9 cellular contexts compared by ENCODE assay signal in the genomic region with DNA sequence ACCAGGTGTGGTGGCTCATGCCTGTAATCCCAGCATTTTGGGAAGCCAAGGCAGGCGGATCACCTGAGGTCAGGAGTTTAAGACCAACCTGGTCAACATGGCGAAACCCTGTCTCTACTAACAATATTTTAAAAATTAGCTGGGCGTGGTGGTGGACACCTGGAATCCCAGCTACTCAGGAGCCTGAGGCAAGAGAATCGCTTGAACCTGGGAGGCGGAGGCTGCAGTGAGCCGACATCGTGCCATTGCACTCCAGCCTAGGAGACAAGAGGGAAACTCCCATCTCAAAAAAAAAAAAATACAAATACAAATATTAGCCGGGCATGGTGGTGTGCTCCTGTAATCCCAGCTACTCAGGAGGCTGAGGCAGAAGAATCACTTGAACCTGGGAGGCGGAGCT. TPM values are rescaled to one million over a fixed set of nuclear protein-coding genes. Genes with fewer than 3 reads are reported as not detected.
A peak's percentile ranks its signal among the peaks of the same experiment; 100 is the strongest.
DNase-seq lines count a peak whose midpoint lies in the region; FAIRE-seq and TF ChIP-seq lines count a peak whose summit lies in the region.
"Not testable (repeated sequence)": the region's sequence is repeated elsewhere in the genome, so short reads cannot be mapped to it uniquely, and the experiment has no call there.
"Had no signal": no experiment of that assay in that cellular context is flagged by ENCODE, and none has a peak within 500 bp of the region (broad histone marks: within the 10 kb centered on the region; RNA-seq: fewer than 3 reads in every experiment).

No MANE protein-coding gene starts in this region.

- not testable (repeated sequence) for TF ChIP-seq POLR2A in vagina (IDR thresholded peaks at IDR 0.05)

- H2AFZ ChIP-seq in Loucy (ENCODE audit: low read length); SK-N-SH (ENCODE audit: low read depth); keratinocyte (ENCODE audit: control insufficient read depth, low read length): not testable (repeated sequence)

- not testable (repeated sequence) for H3K27me3 Mint-ChIP-seq in activated T-cell treated with anti-CD3 and anti-CD28 coated beads, Interleukin-2, amount 50 U/mL, for 24 hours

- H3K4me1 ChIP-seq in Loucy (ENCODE audit: insufficient read depth, low read length, poor library complexity, severe bottlenecking) (peaks cover 12% of the 10 kb centered on the region), SK-N-SH (ENCODE audit: control insufficient read depth in 1 of 2, insufficient read depth in 2 of 2, low read depth in 1 of 2, low read length in 1 of 2) (peaks cover 3 to 16% of the 10 kb centered on the region in 2 experiments; a peak in 3 of 4 replicates), duodenal mucosa (ENCODE audit: control insufficient read depth in 1 of 2, insufficient read depth in 2 of 2, low read length in 2 of 2) (peaks cover 12 to 13% of the 10 kb centered on the region in 2 donors), keratinocyte (ENCODE audit: control insufficient read depth, extremely low read depth, insufficient read depth, low read length) (peaks cover 23% of the 10 kb centered on the region), vagina (peaks cover 17% of the 10 kb centered on the region)

- H3K27ac ChIP-seq in C4-2B = peak overlapping the region; percentile 9; the same call in 1 of the 2 replicates
- peak overlapping the region in 1 of 2 experiments; percentile 89; a peak in 2 of 4 replicates for H3K27ac ChIP-seq in SK-N-SH (ENCODE audit: low read depth in 2 of 2, low read length in 1 of 2)
- peak overlapping the region; percentile 73 for H3K27ac ChIP-seq in duodenal mucosa (ENCODE audit: low read depth, low read length)
- peak overlapping the region; percentile 96 for H3K27ac ChIP-seq in keratinocyte (ENCODE audit: control insufficient read depth, insufficient read depth, low read length)
- H3K27ac ChIP-seq in skin epidermis = peak overlapping the region in 18 of 21 experiments; percentile 16 to 85 (median 64)
- peak overlapping the region; percentile 68 for H3K27ac ChIP-seq in vagina

- H3K36me3 ChIP-seq in Loucy (ENCODE audit: insufficient read depth, low read length) (peaks cover 25% of the 10 kb centered on the region; the same call in 1 of the 2 replicates), duodenal mucosa (ENCODE audit: control insufficient read depth in 1 of 2, insufficient read depth in 2 of 2, low read length in 2 of 2) (peaks cover 0 to 52% of the 10 kb centered on the region in 2 donors), keratinocyte (ENCODE audit: control insufficient read depth in 2 of 2, extremely low read depth in 1 of 2, insufficient read depth in 2 of 2, low read length in 2 of 2) (peaks cover 24 to 44% of the 10 kb centered on the region in 2 experiments), vagina (peaks cover 0 to 60% of the 10 kb centered on the region in 2 donors)
- H3K36me3 ChIP-seq in SK-N-SH (replicated peaks in 1 of 2; ENCODE audit: control insufficient read depth in 1 of 2, insufficient read depth in 2 of 2, low read length in 1 of 2) = not testable (repeated sequence)

- not testable (repeated sequence) for H4K20me1 ChIP-seq in Loucy (ENCODE audit: insufficient read depth, low read length, poor library complexity, severe bottlenecking); SK-N-SH (ENCODE audit: insufficient read depth); keratinocyte (ENCODE audit: control insufficient read depth, extremely low read depth, insufficient read depth, low read length)

- H3K9me1 ChIP-seq in keratinocyte (ENCODE audit: control insufficient read depth, extremely low read depth, insufficient read depth, low read length) = not testable (repeated sequence)

- TF ChIP-seq EP300 in SK-N-SH (IDR thresholded peaks at IDR 0.05; ENCODE audit: borderline replicate concordance in 1 of 2, low read depth in 1 of 2, low read length in 1 of 2) = not testable (repeated sequence)

- not testable (repeated sequence) for FAIRE-seq in keratinocyte (lab: Jason Lieb, UNC)

- H3K4me1 Mint-ChIP-seq in activated T-cell treated with anti-CD3 and anti-CD28 coated beads, Interleukin-2, amount 50 U/mL, for 24 hours (ENCODE audit: low read depth) = peaks cover 27% of the 10 kb centered on the region

- not testable (repeated sequence) for H3K27me3 ChIP-seq in Loucy (ENCODE audit: insufficient read depth, low read length, poor library complexity, severe bottlenecking); SK-N-SH (ENCODE audit: insufficient read depth); duodenal mucosa (ENCODE audit: control insufficient read depth in 1 of 2, insufficient read depth in 2 of 2, low read length in 2 of 2); keratinocyte (ENCODE audit: control insufficient read depth, extremely low read depth, insufficient read depth, low read length); vagina

- CTCF ChIA-PET in SK-N-SH (lab: Yijun Ruan, JAX) = interaction anchor here (5.9 kb wide), 1 partner anchor 28 kb away, joined by 29 read pairs; no protein-coding TSS in a partner anchor

- H3K79me2 ChIP-seq in Loucy (ENCODE audit: insufficient read depth, low read length); SK-N-SH (ENCODE audit: insufficient read depth); keratinocyte (ENCODE audit: control insufficient read depth, insufficient read depth, low read length): not testable (repeated sequence)

- H3K4me3 ChIP-seq in Loucy (ENCODE audit: low read length, poor library complexity, severe bottlenecking); SK-N-SH (ENCODE audit: low read depth in 2 of 2, low read length in 1 of 2); duodenal mucosa (ENCODE audit: low read depth in 1 of 2, low read length in 2 of 2); keratinocyte (ENCODE audit: control insufficient read depth in 2 of 3, extremely low read depth in 1 of 3, insufficient read depth in 2 of 3, low read depth in 1 of 3, low read length in 3 of 3); skin epidermis; vagina: not testable (repeated sequence)

- dilution Hi-C loops in keratinocyte (cut with MboI; ENCODE audit: extremely low pct_ligation_motif_present, low sequenced_read_pairs) = not testable (repeated sequence)

- not testable (repeated sequence) for H3K9me3 ChIP-seq in Loucy (ENCODE audit: insufficient read depth, low read depth, low read length); SK-N-SH; duodenal mucosa (ENCODE audit: control insufficient read depth in 1 of 2, low read length in 2 of 2); keratinocyte (ENCODE audit: control insufficient read depth, low read depth, low read length); vagina

- not testable (repeated sequence) for H3K9me2 ChIP-seq in Loucy (replicated peaks; ENCODE audit: low read depth, low read length); SK-N-SH

- TF ChIP-seq CTCF in C4-2B (conservative IDR thresholded peaks at IDR 0.05); Loucy (conservative IDR thresholded peaks at IDR 0.05; ENCODE audit: low read length); SK-N-SH (IDR thresholded peaks at IDR 0.05); keratinocyte (optimal IDR thresholded peaks at IDR 0.05 in 1 of 3, IDR thresholded peaks at IDR 0.05 in 1 of 3, conservative IDR thresholded peaks at IDR 0.05 in 1 of 3; ENCODE audit: extremely low read depth in 1 of 3, insufficient read depth in 2 of 3, low read length in 3 of 3); vagina (IDR thresholded peaks at IDR 0.05): not testable (repeated sequence)

- DNase-seq in SK-N-SH; activated T-cell treated with anti-CD3 and anti-CD28 coated beads, Interleukin-2, amount 50 U/mL, for 24 hours; keratinocyte (ENCODE audit: low read depth, low spot score); vagina (ENCODE audit: extremely low spot score in 2 of 2): not testable (repeated sequence)

- 93% methylated on average over 9 of the region's 9 CpGs for WGBS in SK-N-SH (ENCODE audit: low lambda C conversion rate)

- H3K9ac ChIP-seq in Loucy (ENCODE audit: low read depth, low read length, poor library complexity, severe bottlenecking) = peak overlapping the region; percentile 24
- H3K9ac ChIP-seq in SK-N-SH; duodenal mucosa (ENCODE audit: low read depth in 1 of 2, low read length in 2 of 2); keratinocyte (ENCODE audit: control insufficient read depth, extremely low read depth, insufficient read depth, low read length): not testable (repeated sequence)

- TF ChIP-seq RAD21 in SK-N-SH (IDR thresholded peaks at IDR 0.05; ENCODE audit: low read length) = not testable (repeated sequence)

- not testable (repeated sequence) for H3K9me3 Mint-ChIP-seq in activated T-cell treated with anti-CD3 and anti-CD28 coated beads, Interleukin-2, amount 50 U/mL, for 24 hours

- H3K4me3 Mint-ChIP-seq in activated T-cell treated with anti-CD3 and anti-CD28 coated beads, Interleukin-2, amount 50 U/mL, for 24 hours = peak overlapping the region; percentile 65

- H3K4me2 ChIP-seq in Loucy (ENCODE audit: low read depth, low read length, poor library complexity, severe bottlenecking) (peak overlapping the region; percentile 75), SK-N-SH (0 out of 2 replicates have a peak overlapping the region, but pooled peaks have one; percentile 77)
- not testable (repeated sequence) for H3K4me2 ChIP-seq in keratinocyte (ENCODE audit: control insufficient read depth, extremely low read depth, insufficient read depth, low read depth, low read length)

- H3K27ac Mint-ChIP-seq in activated T-cell treated with anti-CD3 and anti-CD28 coated beads, Interleukin-2, amount 50 U/mL, for 24 hours = peak overlapping the region; percentile 97

- intact Hi-C loops in vagina (cut with DNase I) = not testable (repeated sequence)

- peaks cover 91% of the 10 kb centered on the region for H3K36me3 Mint-ChIP-seq in activated T-cell treated with anti-CD3 and anti-CD28 coated beads, Interleukin-2, amount 50 U/mL, for 24 hours (ENCODE audit: low read depth)

- POLR2A ChIA-PET in SK-N-SH (lab: Yijun Ruan, JAX) = not testable (repeated sequence)

- not testable (repeated sequence) for H3F3A ChIP-seq in Loucy (ENCODE audit: low read depth)
- H3F3A ChIP-seq in SK-N-SH (replicated peaks; ENCODE audit: insufficient read depth) = peaks cover 23% of the 10 kb centered on the region

RNA-seq across cellular contexts. Expression of a gene that starts 13.0 kb away (rescaled TPM):
- 0.29 and 0.69 TPM in 2 replicates for polyA plus RNA-seq in SK-N-SH (2012; rRNA removed)
- polyA plus RNA-seq in SK-N-SH (2012; cell fraction: cytosol; rRNA removed) = 0.54 and 0.55 TPM in 2 replicates
- polyA plus RNA-seq in SK-N-SH (2012; cell fraction: nucleus; rRNA removed) = 0.38 and 0.69 TPM in 2 replicates
- 0.13 to 0.14 TPM in 2 of 3 replicates, not detected in the other for polyA plus RNA-seq in keratinocyte
- polyA plus RNA-seq in keratinocyte (2011; ENCODE audit: low read depth) = not detected
- 0.03 TPM in 1 of 2 replicates, not detected in the other for polyA plus RNA-seq in keratinocyte (2011; cell fraction: cytosol; rRNA removed)
- polyA plus RNA-seq in keratinocyte (2011; cell fraction: nucleus; rRNA removed) = 0.40 TPM in 1 of 2 replicates, not detected in the other
- polyA plus RNA-seq in keratinocyte (2012; ENCODE audit: low replicate concordance) = 0.04 TPM in 1 of 2 replicates, not detected in the other
- polyA minus RNA-seq in keratinocyte = 0.07 TPM in 1 of 3 replicates, not detected in the others
- polyA minus RNA-seq in keratinocyte (2011; cell fraction: cytosol; rRNA and poly(A)+ RNA removed) = not detected
- not detected in 2 replicates for polyA minus RNA-seq in keratinocyte (2011; cell fraction: nucleus; rRNA and poly(A)+ RNA removed)
- total RNA-seq in vagina = 3.4 TPM
- total RNA-seq: CD4-positive, alpha-beta T cell had no signal

RNA-seq across cellular contexts. Expression of a gene that starts 24.1 kb away (rescaled TPM):
- polyA plus RNA-seq in SK-N-SH (2012; rRNA removed) = 10.3 and 12.4 TPM in 2 replicates
- polyA plus RNA-seq in SK-N-SH (2012; cell fraction: cytosol; rRNA removed) = 4.0 and 7.6 TPM in 2 replicates
- polyA plus RNA-seq in SK-N-SH (2012; cell fraction: nucleus; rRNA removed) = 24.4 and 27.6 TPM in 2 replicates
- 35.4 to 43.4 TPM (median 41.8 TPM) in 3 replicates for polyA plus RNA-seq in keratinocyte
- polyA plus RNA-seq in keratinocyte (2011; ENCODE audit: low read depth) = 28.3 TPM
- polyA plus RNA-seq in keratinocyte (2011; cell fraction: cytosol; rRNA removed) = 29.3 and 42.9 TPM in 2 replicates
- polyA plus RNA-seq in keratinocyte (2011; cell fraction: nucleus; rRNA removed) = 134 and 138 TPM in 2 replicates
- polyA plus RNA-seq in keratinocyte (2012; ENCODE audit: low replicate concordance) = 65.7 and 69.9 TPM in 2 replicates
- polyA minus RNA-seq in keratinocyte = 48.2 to 87.1 TPM (median 56.6 TPM) in 3 replicates
- 85.9 TPM for polyA minus RNA-seq in keratinocyte (2011; cell fraction: cytosol; rRNA and poly(A)+ RNA removed)
- polyA minus RNA-seq in keratinocyte (2011; cell fraction: nucleus; rRNA and poly(A)+ RNA removed) = 38.8 and 46.1 TPM in 2 replicates
- total RNA-seq in vagina = 74.9 TPM

RNA-seq across cellular contexts. Expression of a gene that starts 30.5 kb away (rescaled TPM):
- polyA plus RNA-seq in SK-N-SH (2012; rRNA removed) (10.0 and 11.1 TPM in 2 replicates), keratinocyte (11.9 to 16.5 TPM (median 16.5 TPM) in 3 replicates)
- 6.0 and 6.6 TPM in 2 replicates for polyA plus RNA-seq in SK-N-SH (2012; cell fraction: cytosol; rRNA removed)
- polyA plus RNA-seq in SK-N-SH (2012; cell fraction: nucleus; rRNA removed) = 10.7 and 12.1 TPM in 2 replicates
- polyA plus RNA-seq in keratinocyte (2011; ENCODE audit: low read depth) = 1.5 TPM
- 17.6 and 18.3 TPM in 2 replicates for polyA plus RNA-seq in keratinocyte (2011; cell fraction: cytosol; rRNA removed)
- polyA plus RNA-seq in keratinocyte (2011; cell fraction: nucleus; rRNA removed) = 16.5 and 23.5 TPM in 2 replicates
- polyA plus RNA-seq in keratinocyte (2012; ENCODE audit: low replicate concordance) = 5.5 and 11.4 TPM in 2 replicates
- 14.4 to 24.5 TPM (median 20.5 TPM) in 3 replicates for polyA minus RNA-seq in keratinocyte
- polyA minus RNA-seq in keratinocyte (2011; cell fraction: cytosol; rRNA and poly(A)+ RNA removed) = 9.2 TPM
- 5.6 and 10.1 TPM in 2 replicates for polyA minus RNA-seq in keratinocyte (2011; cell fraction: nucleus; rRNA and poly(A)+ RNA removed)
- 6.6 TPM for total RNA-seq in vagina

RNA-seq across cellular contexts. Expression of a gene that starts 53.0 kb away (rescaled TPM):
- polyA plus RNA-seq in SK-N-SH (2012; rRNA removed) = 1.3 and 1.4 TPM in 2 replicates
- 0.22 and 0.35 TPM in 2 replicates for polyA plus RNA-seq in SK-N-SH (2012; cell fraction: cytosol; rRNA removed)
- 9.1 and 9.2 TPM in 2 replicates for polyA plus RNA-seq in SK-N-SH (2012; cell fraction: nucleus; rRNA removed)
- 0.97 to 2.2 TPM (median 1.4 TPM) in 3 replicates for polyA plus RNA-seq in keratinocyte
- polyA plus RNA-seq in keratinocyte (2011; ENCODE audit: low read depth) = 2.6 TPM
- polyA plus RNA-seq in keratinocyte (2011; cell fraction: cytosol; rRNA removed) = 0.13 and 0.23 TPM in 2 replicates
- 5.9 and 9.2 TPM in 2 replicates for polyA plus RNA-seq in keratinocyte (2011; cell fraction: nucleus; rRNA removed)
- 1.0 and 5.6 TPM in 2 replicates for polyA plus RNA-seq in keratinocyte (2012; ENCODE audit: low replicate concordance)
- polyA minus RNA-seq in keratinocyte = 1.0 to 3.0 TPM in 2 of 3 replicates, not detected in the other
- polyA minus RNA-seq in keratinocyte (2011; cell fraction: cytosol; rRNA and poly(A)+ RNA removed) = not detected
- 2.3 and 4.0 TPM in 2 replicates for polyA minus RNA-seq in keratinocyte (2011; cell fraction: nucleus; rRNA and poly(A)+ RNA removed)
- total RNA-seq in vagina = 3.4 TPM
